ENCODE assay signal across 18 cellular contexts in genomic region chrX:126552313-126553022, GRCh38. TPM values are rescaled to one million over a fixed set of nuclear protein-coding genes. Genes with fewer than 3 reads are reported as not detected.
DNase-seq lines count a peak whose midpoint lies in the region; ATAC-seq and TF ChIP-seq lines count a peak whose summit lies in the region.
"Had no signal": no experiment of that assay in that cellular context is flagged by ENCODE, and none has a peak within 500 bp of the region (broad histone marks: within the 10 kb centered on the region; RNA-seq: fewer than 3 reads in every experiment).

TSS of gene DCAF12L1 (minus strand) at chrX:126552814. CDS start at chrX:126552608, 206 bp downstream.

- WGBS in body of pancreas, 2 donors = 2% methylated on average over 46 of the region's 83 CpGs; no CpG with 5 or more reads in 1 of the 2 donors

- H3K36me3 ChIP-seq in iPS-20b (ENCODE audit: insufficient read depth, low read depth, low read length) (no peaks in the 10 kb centered on the region), parathyroid adenoma (ENCODE audit: control insufficient read depth, insufficient read depth, low read length) (no peaks in the 10 kb centered on the region), body of pancreas (replicated peaks in 1 of 2; ENCODE audit: insufficient read depth in 1 of 2, low read depth in 2 of 2) (no peaks in the 10 kb centered on the region)
- H3K36me3 ChIP-seq: ascending aorta, thoracic aorta had no signal

- H3K9ac ChIP-seq in iPS-20b (ENCODE audit: low read depth, low read length) (no peak within 1 kb of the TSS; the same call in 1 of the 2 replicates), parathyroid adenoma (no peak within 1 kb of the TSS)

- H3K4me1 ChIP-seq in iPS-20b (ENCODE audit: insufficient read depth, low read length) = no peaks in the 10 kb centered on the region
- H3K4me1 ChIP-seq in parathyroid adenoma = no peaks in the 10 kb centered on the region
- no peaks in the 10 kb centered on the region for H3K4me1 ChIP-seq in body of pancreas
- H3K4me1 ChIP-seq: ascending aorta had no signal

- no peaks in the 10 kb centered on the region for H3K79me2 ChIP-seq in parathyroid adenoma

- H2AFZ ChIP-seq in parathyroid adenoma = no peak within 1 kb of the TSS

- peak within 1 kb of the TSS; percentile 38 for H3K4me2 ChIP-seq in parathyroid adenoma (ENCODE audit: low read length)

- DNase-seq in ELF-1 (ENCODE audit: low read depth, low spot score) (peak; percentile 77), astrocyte of the hippocampus (ENCODE audit: low read depth, low spot score) (peak; percentile 0), body of pancreas (no peak), substantia nigra (lab: John Stamatoyannopoulos, UW) (no peak)
- no peak for DNase-seq in activated CD8-positive, alpha-beta memory T cell treated with anti-CD3 and anti-CD28 coated beads, Interleukin-2, amount 50 U/mL, for 4 hours
- DNase-seq: activated CD4-positive, alpha-beta memory T cell treated with anti-CD3 and anti-CD28 coated beads, Interleukin-2, amount 10 ng/mL, durations not matched to agents 7 days and 5 days; activated effector memory CD4-positive, alpha-beta T cell treated with Interleukin-2 at 50 U/mL for 16 hours; dorsolateral prefrontal cortex; GDM1; NCI-H1694 treated with DMSO at 0.1 percent for 48 hours; NCI-H510A; PC-3 had no signal

- H3K4me3 ChIP-seq in iPS-20b (ENCODE audit: low read length) (peak within 1 kb of the TSS; percentile 58; the same call in 1 of the 2 replicates), parathyroid adenoma (ENCODE audit: low read depth, low read length) (no peak within 1 kb of the TSS), body of pancreas (no peak within 1 kb of the TSS)
- H3K4me3 ChIP-seq: thoracic aorta had no signal

- H3K9me3 ChIP-seq in iPS-20b (ENCODE audit: insufficient read depth, low read depth, low read length) (no peaks in the 10 kb centered on the region), parathyroid adenoma (ENCODE audit: control insufficient read depth, low read length) (no peaks in the 10 kb centered on the region), body of pancreas (no peaks in the 10 kb centered on the region)
- H3K9me3 ChIP-seq: ascending aorta, thoracic aorta had no signal

- intact Hi-C loops in body of pancreas (cut with DNase I) = no loop called here

- H3K27ac ChIP-seq in iPS-20b (ENCODE audit: low read length) = no peak within 1 kb of the TSS
- no peak within 1 kb of the TSS for H3K27ac ChIP-seq in parathyroid adenoma
- H3K27ac ChIP-seq in body of pancreas = no peak within 1 kb of the TSS
- H3K27ac ChIP-seq in substantia nigra (ENCODE audit: low read depth, low read length, poor library complexity, severe bottlenecking) = no peak within 1 kb of the TSS
- H3K27ac ChIP-seq: ascending aorta, dorsolateral prefrontal cortex, thoracic aorta had no signal

- TF ChIP-seq POLR2A in body of pancreas (IDR thresholded peaks at IDR 0.05) = no peak

- ATAC-seq in HG02763 (IDR thresholded peaks at IDR 0.05; ENCODE audit: unreplicated experiment) (no peak), body of pancreas (no peak)
- ATAC-seq: PC-3, SK-N-SH treated with all-trans-retinoic acid at 6 μM for 48 hours had no signal

- TF ChIP-seq CTCF in parathyroid adenoma (IDR thresholded peaks at IDR 0.05) (no peak), body of pancreas (IDR thresholded peaks at IDR 0.05) (no peak)

- H3K27me3 ChIP-seq in iPS-20b (ENCODE audit: insufficient read depth, low read length) (peaks cover 31% of the 10 kb centered on the region), parathyroid adenoma (ENCODE audit: control insufficient read depth, insufficient read depth, low read length) (no peaks in the 10 kb centered on the region), body of pancreas (no peaks in the 10 kb centered on the region)
- H3K27me3 ChIP-seq: ascending aorta had no signal

RNA-seq across cellular contexts. Expression of gene DCAF12L1, which starts in this region (rescaled TPM):
- not detected for total RNA-seq in body of pancreas
- total RNA-seq: activated CD4-positive, alpha-beta memory T cell treated with anti-CD3 and anti-CD28 coated beads, Interleukin-2, amount 10 ng/mL, durations not matched to agents 7 days and 5 days; ascending aorta; PC-3 had no signal

Comparison
In these comparisons a context has a peak if more than half of its experiments do, and no peak if none do; other contexts are left out.
1. DNase-seq: peak in ELF-1 (single experiment) and astrocyte of the hippocampus (single experiment); none in activated CD8-positive, alpha-beta memory T cell treated with anti-CD3 and anti-CD28 coated beads, Interleukin-2, amount 50 U/mL, for 4 hours (single experiment), body of pancreas (0 of 4) and substantia nigra (0 of 49).